In the genomic region with DNA sequence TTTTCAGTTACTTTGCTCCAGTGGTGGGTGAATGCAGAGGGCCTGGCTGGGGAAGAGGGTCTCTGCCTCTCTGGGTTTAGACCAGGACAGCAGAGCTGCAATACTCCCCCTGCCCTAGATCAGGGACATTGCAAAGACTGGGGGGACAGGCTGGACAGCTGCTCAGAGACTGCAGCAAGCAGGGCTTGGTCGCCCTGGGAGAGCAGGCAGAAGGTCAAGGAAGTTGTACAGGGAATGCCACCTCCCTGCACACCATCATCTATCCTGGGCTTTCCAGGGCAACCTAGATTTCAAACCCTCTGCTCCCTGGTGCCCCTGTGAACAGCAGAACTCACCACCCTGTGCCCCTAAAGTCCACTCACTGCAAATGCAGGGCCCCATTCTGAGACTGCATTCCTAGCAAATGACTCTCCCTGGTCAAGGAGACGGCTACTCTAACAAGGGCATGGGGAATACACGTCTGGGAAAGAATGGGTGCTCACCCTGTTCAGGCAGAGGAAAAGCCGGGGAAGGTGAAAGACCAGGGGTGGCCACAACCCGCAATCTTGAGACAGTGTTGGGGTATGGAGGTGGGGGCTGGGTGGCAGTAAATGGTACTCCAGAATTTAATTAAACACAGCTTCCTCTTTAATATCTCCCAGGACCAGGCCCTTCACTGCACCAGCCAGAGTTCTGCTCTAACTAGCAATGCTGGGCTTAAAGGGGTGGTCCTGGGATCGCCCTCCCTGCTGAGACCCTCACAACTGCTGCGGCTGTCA, we compare ENCODE assay signal across 7 cellular contexts. TPM values are rescaled to one million over a fixed set of nuclear protein-coding genes. Genes with fewer than 3 reads are reported as not detected.
DNase-seq lines count a peak whose midpoint lies in the region; ATAC-seq and TF ChIP-seq lines count a peak whose summit lies in the region.

No MANE protein-coding gene starts in this region.

- H3K27me3 ChIP-seq in stomach smooth muscle (ENCODE audit: control insufficient read depth in 1 of 2, insufficient read depth in 2 of 2, low read length in 2 of 2), result no peaks in the 10 kb centered on the region

- peak overlapping the region; percentile 75 for H3K27ac ChIP-seq in stomach smooth muscle (ENCODE audit: low read length)

- H3K36me3 ChIP-seq in stomach smooth muscle (ENCODE audit: control insufficient read depth in 2 of 2, insufficient read depth in 2 of 2, low read length in 2 of 2), result no peaks in the 10 kb centered on the region

- H3K27ac Mint-ChIP-seq in activated T-helper 17 cell treated with anti-CD3 and anti-CD28 coated beads, Interleukin-2, amount 50 U/mL, for 72 hours, result no peak overlapping the region

- DNase-seq in HK-2 (ENCODE audit: unreplicated experiment) (peak; percentile 70), lower leg skin (ENCODE audit: low spot score in 2 of 2) (no peak), SK-N-DZ (ENCODE audit: low spot score) (no peak)
- DNase-seq in activated effector memory CD4-positive, alpha-beta T cell treated with anti-CD3 and anti-CD28 coated beads, Interleukin-2, amount 50 U/mL, for 16 hours, result no peak

- ATAC-seq in activated T-helper 17 cell treated with anti-CD3 and anti-CD28 coated beads, Interleukin-2, amount 50 U/mL, for 72 hours (replicated peaks), result no peak

- H3K4me3 ChIP-seq in iPS-11a (ENCODE audit: low read depth, low read length) (peak overlapping the region; percentile 28), stomach smooth muscle (ENCODE audit: low read length in 2 of 2) (peak overlapping the region; percentile 51 to 80), lower leg skin (ENCODE audit: low read depth, poor library complexity, severe bottlenecking) (no peak overlapping the region)

- peak overlapping the region; percentile 74 to 80 for H3K9ac ChIP-seq in stomach smooth muscle (ENCODE audit: low read length in 2 of 2)

- peaks cover 9% of the 10 kb centered on the region for H3K27me3 Mint-ChIP-seq in activated T-helper 17 cell treated with anti-CD3 and anti-CD28 coated beads, Interleukin-2, amount 50 U/mL, for 72 hours

- 31 to 32% methylated on average over 7 of the region's 7 CpGs for WGBS in lower leg skin, 2 donors

- H3K9me3 Mint-ChIP-seq in activated T-helper 17 cell treated with anti-CD3 and anti-CD28 coated beads, Interleukin-2, amount 50 U/mL, for 72 hours, result no peaks in the 10 kb centered on the region

- intact Hi-C loops in lower leg skin (cut with DNase I; ENCODE audit: low total_unique reads), result no loop called here

- peak overlapping the region; percentile 1 for H3K4me3 Mint-ChIP-seq in activated T-helper 17 cell treated with anti-CD3 and anti-CD28 coated beads, Interleukin-2, amount 50 U/mL, for 72 hours

- TF ChIP-seq POLR2A in lower leg skin (IDR thresholded peaks at IDR 0.05), result no peak

- H3K9me3 ChIP-seq in stomach smooth muscle (ENCODE audit: control insufficient read depth in 2 of 2, low read length in 2 of 2), result no peaks in the 10 kb centered on the region

- TF ChIP-seq CTCF in lower leg skin (IDR thresholded peaks at IDR 0.05), result no peak

- peaks cover 6% of the 10 kb centered on the region for H3K36me3 Mint-ChIP-seq in activated T-helper 17 cell treated with anti-CD3 and anti-CD28 coated beads, Interleukin-2, amount 50 U/mL, for 72 hours (ENCODE audit: low read depth)

- H3K4me1 ChIP-seq in stomach smooth muscle (ENCODE audit: control insufficient read depth, insufficient read depth, low read length), result peaks cover 43% of the 10 kb centered on the region

- H3K4me1 Mint-ChIP-seq in activated T-helper 17 cell treated with anti-CD3 and anti-CD28 coated beads, Interleukin-2, amount 50 U/mL, for 72 hours, result peaks cover 20% of the 10 kb centered on the region

RNA-seq across cellular contexts. Expression of a gene that starts 1.0 kb away (rescaled TPM):
- total RNA-seq in activated T-helper 17 cell treated with anti-CD3 and anti-CD28 coated beads, Interleukin-2, amount 50 U/mL, for 72 hours, result 1 to 10 TPM in 1 of 2 donors, under 1 TPM in 1; 0.82 to 1.2 TPM
- 100 to 1,000 TPM; 116 to 206 (median 164) TPM for total RNA-seq in lower leg skin
- polyA plus RNA-seq in SK-N-DZ (2014; cell fraction: cytosol; rRNA removed), result 0.64 and 0.89 TPM in 2 replicates
- 2.8 and 5.1 TPM in 2 replicates for polyA plus RNA-seq in SK-N-DZ (2014; cell fraction: nucleus; rRNA removed)

Comparison
In these comparisons a context has a peak if more than half of its experiments do, and no peak if none do; other contexts are left out.
1. RNA of a gene that starts 1.0 kb away (total RNA-seq): 116 to 206 TPM in lower leg skin; 0.82 to 1.2 TPM in activated T-helper 17 cell treated with anti-CD3 and anti-CD28 coated beads, Interleukin-2, amount 50 U/mL, for 72 hours; every median in the first group is over 10 times any median in the second.